Comparison of ENCODE assay signal across 12 cellular contexts in the genomic region with DNA sequence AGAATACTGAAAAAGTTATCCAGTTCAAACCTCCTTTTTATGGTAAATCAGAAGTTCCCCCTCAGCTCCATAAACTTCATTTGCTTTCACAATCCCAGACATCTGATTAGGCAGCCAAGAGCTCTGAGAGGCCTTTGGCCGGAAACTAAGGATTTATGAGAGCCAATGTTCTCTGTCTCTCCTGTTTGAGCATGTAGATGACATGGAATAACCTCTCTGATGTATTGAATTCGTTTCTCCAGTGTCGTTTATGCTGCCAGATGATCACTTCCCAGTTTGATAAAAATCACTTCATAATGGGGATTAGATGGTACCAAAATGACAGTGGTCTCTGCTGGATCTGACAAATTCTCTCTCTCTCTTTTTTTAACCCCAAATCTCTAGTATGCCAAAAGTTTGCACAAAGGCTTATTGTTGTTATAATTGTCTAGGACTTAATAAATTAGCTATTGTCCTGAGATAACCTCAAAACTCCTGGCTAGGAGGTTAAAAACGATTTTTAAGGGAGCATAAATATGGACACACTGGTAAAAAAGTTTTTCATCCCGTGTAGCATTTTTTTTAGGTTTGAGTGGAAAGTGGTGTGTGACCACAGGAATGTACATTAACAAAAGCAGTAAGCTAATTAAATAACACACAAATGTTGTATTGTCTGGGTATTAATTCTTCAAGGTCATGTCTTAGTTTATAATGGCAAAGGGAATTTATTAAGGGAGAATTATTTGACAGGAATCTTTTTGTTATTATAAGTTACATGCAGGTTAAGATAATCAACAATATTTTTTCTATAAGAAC.
DNase-seq lines count a peak whose midpoint lies in the region; ATAC-seq lines count a peak whose summit lies in the region.
"Had no signal": no experiment of that assay in that cellular context is flagged by ENCODE, and none has a peak within 500 bp of the region (broad histone marks: within the 10 kb centered on the region; RNA-seq: fewer than 3 reads in every experiment).

No MANE protein-coding gene starts in this region.

- peak overlapping the region; percentile 71 to 85 for H3K27ac ChIP-seq in mucosa of rectum (ENCODE audit: low read depth in 2 of 2, low read length in 2 of 2)
- H3K27ac ChIP-seq: testis had no signal

- no peaks in the 10 kb centered on the region for H3K9me3 ChIP-seq in mucosa of rectum (ENCODE audit: control insufficient read depth in 2 of 2, low read length in 2 of 2)
- H3K9me3 ChIP-seq: testis had no signal

- H3K4me3 ChIP-seq in mucosa of rectum (ENCODE audit: low read length in 2 of 2) = peak overlapping the region in 1 of 2 donors; percentile 28
- H3K4me3 ChIP-seq: testis had no signal

- no peaks in the 10 kb centered on the region for H3K36me3 ChIP-seq in mucosa of rectum (ENCODE audit: control insufficient read depth in 2 of 2, insufficient read depth in 2 of 2, low read length in 2 of 2)

- DNase-seq in AG08395 (ENCODE audit: low spot score) (peak; percentile 36), RPMI7951 (ENCODE audit: low read depth) (peak; percentile 32), fibroblast of peridontal ligament (ENCODE audit: extremely low read depth) (peak; percentile 29), T1000 (lab: John Stamatoyannopoulos, UW) (no peak), NCI-H2196 treated with DMSO at 0.1 percent for 48 hours (lab: John Stamatoyannopoulos, UW; ENCODE audit: unreplicated experiment) (no peak), posterior cingulate gyrus (no peak)
- DNase-seq: activated T-cell treated with anti-CD3 and anti-CD28 coated beads, Interleukin-2, amount 50 U/mL, for 24 hours; cerebellar nuclear complex; stimulated activated CD4-positive, alpha-beta T cell treated with anti-CD3 and anti-CD28 coated beads, Interleukin-4, amount 100 ng/mL, for 4 hours; testis had no signal

- H3K27me3 ChIP-seq in mucosa of rectum (ENCODE audit: control insufficient read depth in 2 of 2, insufficient read depth in 2 of 2, low read length in 2 of 2) = no peaks in the 10 kb centered on the region
- H3K27me3 ChIP-seq: testis had no signal

- intact Hi-C loops in posterior cingulate gyrus (cut with DNase I) = no loop called here

- peaks cover 10 to 20% of the 10 kb centered on the region in 2 donors for H3K4me1 ChIP-seq in mucosa of rectum (ENCODE audit: control insufficient read depth in 2 of 2, insufficient read depth in 2 of 2, low read length in 2 of 2)

- no peak overlapping the region for H3K9ac ChIP-seq in mucosa of rectum (ENCODE audit: low read depth in 1 of 2, low read length in 2 of 2)

- no peak for ATAC-seq in HG02763 (IDR thresholded peaks at IDR 0.05; ENCODE audit: unreplicated experiment)

Comparison
In these comparisons a context has a peak if more than half of its experiments do, and no peak if none do; other contexts are left out.
1. DNase-seq: peak in AG08395 (single experiment), RPMI7951 (single experiment) and fibroblast of peridontal ligament (single experiment); none in T1000 (single experiment), NCI-H2196 treated with DMSO at 0.1 percent for 48 hours (single experiment) and posterior cingulate gyrus (0 of 10).